ENCODE assay signal across 12 cellular contexts in the genomic region with DNA sequence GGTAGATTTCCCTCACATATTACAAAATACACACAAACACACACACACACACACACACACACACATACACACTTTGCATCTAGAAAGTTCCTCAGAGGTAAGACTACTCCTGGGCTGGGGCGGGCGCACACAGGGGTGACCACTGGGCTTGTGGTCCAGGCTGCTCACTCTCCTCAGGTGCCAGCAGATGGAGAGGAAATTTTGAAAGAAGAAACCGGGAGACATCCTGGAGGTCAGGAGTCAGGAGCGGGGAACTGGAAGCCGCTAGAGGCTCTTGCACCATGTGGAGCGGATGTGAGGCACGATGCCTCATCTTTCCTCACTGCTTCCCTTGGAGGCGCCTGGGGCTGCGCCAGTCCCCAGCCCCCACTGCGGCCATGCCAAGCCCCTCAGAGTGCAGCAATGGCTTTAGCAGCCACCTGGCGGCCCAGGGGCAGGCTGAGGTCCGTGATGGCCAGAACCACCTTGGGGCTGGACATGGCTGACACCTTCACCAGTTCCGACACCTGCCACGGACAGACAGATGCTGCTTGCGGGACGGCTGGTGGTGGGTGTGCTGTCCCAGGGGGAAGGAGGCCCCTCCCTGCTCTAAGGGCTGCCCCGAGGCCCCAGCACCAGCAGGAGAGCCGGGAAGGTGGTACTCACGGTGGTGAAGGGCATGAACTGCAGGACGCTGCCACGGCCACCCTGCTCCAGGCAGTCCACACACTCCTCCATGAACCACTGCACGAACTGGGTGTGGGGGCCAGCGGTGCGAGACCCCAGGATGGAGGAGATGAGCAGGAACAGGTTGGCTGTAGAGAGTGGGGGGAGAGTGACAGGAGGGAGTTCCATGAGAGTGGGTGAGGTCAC. TPM values are rescaled to one million over a fixed set of nuclear protein-coding genes. Genes with fewer than 3 reads are reported as not detected.
DNase-seq lines count a peak whose midpoint lies in the region; ATAC-seq and TF ChIP-seq lines count a peak whose summit lies in the region.
"Had no signal": no experiment of that assay in that cellular context is flagged by ENCODE, and none has a peak within 500 bp of the region (broad histone marks: within the 10 kb centered on the region; RNA-seq: fewer than 3 reads in every experiment).

No MANE protein-coding gene starts in this region.

- H3K4me3 ChIP-seq in adipocyte (ENCODE audit: low read length) (no peak overlapping the region), skeletal muscle tissue (ENCODE audit: low read length in 3 of 3) (peak overlapping the region in 2 of 3 donors; percentile 1 to 13)
- H3K4me3 ChIP-seq: pancreas had no signal

- no peaks in the 10 kb centered on the region; a peak in 1 of 5 replicates for H3K9me3 Mint-ChIP-seq in H9
- H3K9me3 Mint-ChIP-seq in glutamatergic neuron (ENCODE audit: unreplicated experiment): peaks cover 7% of the 10 kb centered on the region
- no peaks in the 10 kb centered on the region for H3K9me3 Mint-ChIP-seq in stimulated activated naive CD8-positive, alpha-beta T cell treated with anti-CD3 and anti-CD28 coated beads, Interleukin-15, amount 100 ng/mL, for 72 hours

- H3K4me1 Mint-ChIP-seq in H9 (peaks cover 20 to 46% of the 10 kb centered on the region in 2 experiments), glutamatergic neuron (ENCODE audit: low read depth, unreplicated experiment) (peaks cover 17% of the 10 kb centered on the region)
- H3K4me1 Mint-ChIP-seq in stimulated activated naive CD8-positive, alpha-beta T cell treated with anti-CD3 and anti-CD28 coated beads, Interleukin-15, amount 100 ng/mL, for 72 hours: no peaks in the 10 kb centered on the region

- H2BK15ac ChIP-seq in H9 (ENCODE audit: low read depth, low read length): no peak overlapping the region

- H2BK20ac ChIP-seq in H9 (ENCODE audit: low read depth, low read length, poor library complexity, severe bottlenecking): no peak overlapping the region

- no peak overlapping the region for H3K18ac ChIP-seq in H9 (ENCODE audit: insufficient read length, low read depth, low read length)

- H3K79me1 ChIP-seq in H9 (ENCODE audit: insufficient read depth, low read depth, low read length, poor library complexity, severe bottlenecking): no peaks in the 10 kb centered on the region

- H3K27ac ChIP-seq in H9 (ENCODE audit: insufficient read length, low read depth, low read length) (no peak overlapping the region), skeletal muscle tissue (ENCODE audit: low read depth, low read length) (peak overlapping the region; percentile 79)
- H3K27ac ChIP-seq: pancreas had no signal

- no peak overlapping the region for H3T11ph ChIP-seq in H9 (ENCODE audit: low read length)

- no peak overlapping the region for H2AK5ac ChIP-seq in H9 (ENCODE audit: insufficient read length, low read length)

- H2AFZ ChIP-seq in H9 (ENCODE audit: low read length): no peak overlapping the region

- no peak for ATAC-seq in HG02759 (IDR thresholded peaks at IDR 0.05; ENCODE audit: unreplicated experiment)
- ATAC-seq in stimulated activated naive CD8-positive, alpha-beta T cell treated with anti-CD3 and anti-CD28 coated beads, Interleukin-15, amount 100 ng/mL, for 72 hours: no peak
- ATAC-seq in HG02798 (IDR thresholded peaks at IDR 0.05; ENCODE audit: poor library complexity, unreplicated experiment): no peak
- no peak for ATAC-seq in GM19455 (IDR thresholded peaks at IDR 0.05; ENCODE audit: unreplicated experiment)
- ATAC-seq: pancreas had no signal

- no peak overlapping the region for H3K23ac ChIP-seq in H9 (ENCODE audit: insufficient read length, low read depth, low read length)

- no peak overlapping the region for H2BK5ac ChIP-seq in H9 (ENCODE audit: insufficient read length, low read length)

- H3K79me2 ChIP-seq in H9 (ENCODE audit: insufficient read depth, low read length): no peaks in the 10 kb centered on the region

- H3K4me3 Mint-ChIP-seq in H9 (peak overlapping the region in 1 of 2 experiments; percentile 63; a peak in 2 of 5 replicates), glutamatergic neuron (ENCODE audit: unreplicated experiment) (peak overlapping the region; percentile 54)
- H3K4me3 Mint-ChIP-seq in stimulated activated naive CD8-positive, alpha-beta T cell treated with anti-CD3 and anti-CD28 coated beads, Interleukin-15, amount 100 ng/mL, for 72 hours: no peak overlapping the region

- DNase-seq in H9 (no peak), adipocyte (ENCODE audit: low read depth) (no peak), glutamatergic neuron (no peak)
- DNase-seq in stimulated activated naive CD8-positive, alpha-beta T cell treated with anti-CD3 and anti-CD28 coated beads, Interleukin-15, amount 100 ng/mL, for 72 hours: no peak
- DNase-seq: activated CD4-positive, alpha-beta T cell treated with anti-CD3 and anti-CD28 coated beads for 48 hours; NCI-H1694; OCI-M1 had no signal

- H2BK120ac ChIP-seq in H9 (ENCODE audit: low read depth, low read length, poor library complexity, severe bottlenecking): no peak overlapping the region

- H3K56ac ChIP-seq in H9 (ENCODE audit: insufficient read length, low read depth, low read length): no peak overlapping the region

- peaks cover 4% of the 10 kb centered on the region; the same call in 1 of the 2 replicates for H3K4me1 ChIP-seq in H9 (ENCODE audit: insufficient read depth, low read length)
- H3K4me1 ChIP-seq in adipocyte (ENCODE audit: control insufficient read depth, insufficient read depth, low read length): peaks cover 30% of the 10 kb centered on the region
- peaks cover 74 to 93% (median 86%) of the 10 kb centered on the region in 3 donors for H3K4me1 ChIP-seq in skeletal muscle tissue (ENCODE audit: control insufficient read depth in 3 of 3, insufficient read depth in 3 of 3, low read length in 3 of 3)

- H3K4me2 ChIP-seq in H9 (ENCODE audit: insufficient read depth, insufficient read length, low read length): no peak overlapping the region

- no peaks in the 10 kb centered on the region for H3K9me3 ChIP-seq in H9 (ENCODE audit: control insufficient read depth, low read depth, low read length)
- no peaks in the 10 kb centered on the region for H3K9me3 ChIP-seq in adipocyte (ENCODE audit: control insufficient read depth, low read length)
- no peaks in the 10 kb centered on the region for H3K9me3 ChIP-seq in skeletal muscle tissue (ENCODE audit: control insufficient read depth in 3 of 3, low read length in 3 of 3)
- H3K9me3 ChIP-seq: pancreas had no signal

- H3K27me3 Mint-ChIP-seq in H9 (ENCODE audit: low read depth): no peaks in the 10 kb centered on the region
- peaks cover 7% of the 10 kb centered on the region for H3K27me3 Mint-ChIP-seq in glutamatergic neuron (ENCODE audit: unreplicated experiment)
- no peaks in the 10 kb centered on the region for H3K27me3 Mint-ChIP-seq in stimulated activated naive CD8-positive, alpha-beta T cell treated with anti-CD3 and anti-CD28 coated beads, Interleukin-15, amount 100 ng/mL, for 72 hours

- no peaks in the 10 kb centered on the region for H4K20me1 ChIP-seq in H9 (ENCODE audit: control insufficient read depth, insufficient read depth, insufficient read length)

- H3K27me3 ChIP-seq in H9 (ENCODE audit: insufficient read depth, low read length) (no peaks in the 10 kb centered on the region), adipocyte (replicated peaks; ENCODE audit: control insufficient read depth, insufficient read depth, low read length) (no peaks in the 10 kb centered on the region), skeletal muscle tissue (ENCODE audit: control insufficient read depth in 3 of 3, insufficient read depth in 3 of 3, low read length in 3 of 3) (no peaks in the 10 kb centered on the region)
- H3K27me3 ChIP-seq: pancreas had no signal

- no peak overlapping the region for H4K91ac ChIP-seq in H9 (ENCODE audit: insufficient read length, low read depth, low read length)

- H3K4ac ChIP-seq in H9 (ENCODE audit: low read depth, low read length): no peak overlapping the region

- H3K36me3 ChIP-seq in adipocyte (ENCODE audit: control insufficient read depth, insufficient read depth, low read length, severe bottlenecking) (peaks cover 18% of the 10 kb centered on the region), skeletal muscle tissue (ENCODE audit: control insufficient read depth in 3 of 3, insufficient read depth in 3 of 3, low read length in 3 of 3) (peaks cover 24 to 30% (median 24%) of the 10 kb centered on the region in 3 donors)

- no peaks in the 10 kb centered on the region for H3K23me2 ChIP-seq in H9 (ENCODE audit: insufficient read length, low read depth, low read length, poor library complexity, severe bottlenecking)

- H3K14ac ChIP-seq in H9 (ENCODE audit: insufficient read depth, low read length): no peak overlapping the region

- H3K36me3 Mint-ChIP-seq in H9 (ENCODE audit: insufficient read depth in 1 of 3, low read depth in 3 of 3) (peaks cover 12 to 43% (median 41%) of the 10 kb centered on the region in 3 experiments; a peak in 6 of 7 replicates), glutamatergic neuron (ENCODE audit: unreplicated experiment) (no peaks in the 10 kb centered on the region)

- H3K9ac ChIP-seq in H9 (ENCODE audit: extremely low read depth, insufficient read length, low read length) (no peak overlapping the region), adipocyte (ENCODE audit: low read length) (peak overlapping the region; percentile 35), skeletal muscle tissue (ENCODE audit: low read depth in 1 of 3, low read length in 3 of 3) (peak overlapping the region; percentile 38 to 82 (median 51))

- H4K5ac ChIP-seq in H9 (ENCODE audit: insufficient read length, low read depth, low read length): no peak overlapping the region

- H3K27ac Mint-ChIP-seq in H9: peak overlapping the region; percentile 96 to 98 (median 96)
- H3K27ac Mint-ChIP-seq in glutamatergic neuron (ENCODE audit: unreplicated experiment): peak overlapping the region; percentile 70
- H3K27ac Mint-ChIP-seq in stimulated activated naive CD8-positive, alpha-beta T cell treated with anti-CD3 and anti-CD28 coated beads, Interleukin-15, amount 100 ng/mL, for 72 hours: no peak overlapping the region

- no CpG with 5 or more reads among the region's 24 CpGs for WGBS in H9 (ENCODE audit: extremely low coverage, insufficient read length, low lambda C conversion rate)

- no peak overlapping the region for H4K8ac ChIP-seq in H9 (replicated peaks; ENCODE audit: insufficient read length, low read depth, low read length)

- H2BK12ac ChIP-seq in H9 (ENCODE audit: insufficient read length, low read depth, low read length): no peak overlapping the region

- TF ChIP-seq CTCF in H9 (conservative IDR thresholded peaks at IDR 0.05): peak; percentile 36
- peak; percentile 10 for TF ChIP-seq CTCF in glutamatergic neuron (IDR thresholded peaks at IDR 0.05; ENCODE audit: partially characterized antibody, unreplicated experiment)

RNA-seq across cellular contexts. Expression of a gene that starts 4.1 kb away (rescaled TPM):
- total RNA-seq in H9 (2021) (not detected in 2 replicates), glutamatergic neuron (ENCODE audit: unreplicated experiment) (not detected), skeletal muscle tissue (0.52 TPM)

RNA-seq across cellular contexts. Expression of a gene that starts 34.8 kb away (rescaled TPM):
- total RNA-seq in H9 (2021): 104 and 105 TPM in 2 replicates
- total RNA-seq in glutamatergic neuron (ENCODE audit: unreplicated experiment): 172 TPM
- total RNA-seq in skeletal muscle tissue: 25.6 TPM

RNA-seq across cellular contexts. Expression of a gene that starts 38.8 kb away (rescaled TPM):
- total RNA-seq in H9 (2021) (174 and 177 TPM in 2 replicates), glutamatergic neuron (ENCODE audit: unreplicated experiment) (113 TPM), skeletal muscle tissue (56.4 TPM)

RNA-seq across cellular contexts. Expression of a gene that starts 43.4 kb away (rescaled TPM):
- total RNA-seq in H9 (2021) (9.8 and 10.1 TPM in 2 replicates), glutamatergic neuron (ENCODE audit: unreplicated experiment) (17.6 TPM), skeletal muscle tissue (30.8 TPM)

RNA-seq across cellular contexts. Expression of a gene that starts 56.6 kb away (rescaled TPM):
- total RNA-seq in H9 (2021) (not detected in 2 replicates), glutamatergic neuron (ENCODE audit: unreplicated experiment) (not detected), skeletal muscle tissue (not detected)

Comparison
In these comparisons a context has a peak if more than half of its experiments do, and no peak if none do; other contexts are left out.
1. H3K27ac Mint-ChIP-seq: peak in H9 (3 of 3) and glutamatergic neuron (single experiment); none in stimulated activated naive CD8-positive, alpha-beta T cell treated with anti-CD3 and anti-CD28 coated beads, Interleukin-15, amount 100 ng/mL, for 72 hours (0 of 2).